In the genomic region with DNA sequence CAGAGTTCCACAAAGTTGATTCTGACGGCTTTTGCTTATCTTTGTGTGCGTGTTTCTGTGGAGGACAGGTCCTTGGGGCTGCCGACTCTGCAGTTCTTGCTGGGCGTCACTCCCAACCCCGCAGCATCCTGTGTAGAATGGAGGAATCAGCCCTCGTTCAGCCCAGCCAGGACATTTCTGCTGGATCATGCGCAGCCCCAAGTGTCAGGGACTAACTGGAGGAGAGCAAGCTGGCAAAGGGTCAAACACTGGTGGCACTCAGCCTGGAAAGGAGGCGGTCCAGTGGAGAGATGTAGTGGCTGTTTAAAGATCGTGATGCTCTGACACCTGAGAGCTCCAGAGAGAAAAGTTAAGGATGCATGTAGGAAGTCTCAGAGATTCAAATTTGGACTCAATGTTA, we compare ENCODE assay signal across 27 cellular contexts.
DNase-seq lines count a peak whose midpoint lies in the region; ATAC-seq, FAIRE-seq and TF ChIP-seq lines count a peak whose summit lies in the region.
"Had no signal": no experiment of that assay in that cellular context is flagged by ENCODE, and none has a peak within 500 bp of the region (broad histone marks: within the 10 kb centered on the region; RNA-seq: fewer than 3 reads in every experiment).

No MANE protein-coding gene starts in this region.

- peak; percentile 80 for ATAC-seq in left lobe of liver
- ATAC-seq in HG02973 (IDR thresholded peaks at IDR 0.05; ENCODE audit: unreplicated experiment) = no peak
- ATAC-seq: activated CD8-positive, alpha-beta memory T cell treated with anti-CD3 and anti-CD28 coated beads, Interleukin-2, amount 10 ng/mL, durations not matched to agents 7 days and 5 days; activated naive CD4-positive, alpha-beta T cell treated with anti-CD3 and anti-CD28 coated beads, Interleukin-2, amount 50 U/mL, for 72 hours; SK-N-SH treated with all-trans-retinoic acid at 6 μM for 48 hours had no signal

- no peaks in the 10 kb centered on the region for H3K27me3 Mint-ChIP-seq in progenitor cell of endocrine pancreas
- H3K27me3 Mint-ChIP-seq: activated CD8-positive, alpha-beta memory T cell treated with anti-CD3 and anti-CD28 coated beads, Interleukin-2, amount 10 ng/mL, durations not matched to agents 7 days and 5 days had no signal

- DNase-seq in G401 (ENCODE audit: low spot score) = peak; percentile 8
- peak; percentile 11 for DNase-seq in cerebellum (ENCODE audit: low spot score)
- DNase-seq in left lobe of liver (ENCODE audit: low spot score) = peak; percentile 75
- no peak for DNase-seq in progenitor cell of endocrine pancreas (ENCODE audit: low spot score, unreplicated experiment)
- DNase-seq in urothelium cell line (ENCODE audit: low spot score) = no peak
- DNase-seq in activated CD4-positive, alpha-beta T cell treated with anti-CD3 and anti-CD28 coated beads, Interleukin-2, amount 50 U/mL, for 48 hours = no peak
- no peak for DNase-seq in retina
- DNase-seq: activated CD4-positive, alpha-beta T cell treated with anti-CD3 and anti-CD28 coated beads for 48 hours; activated CD8-positive, alpha-beta memory T cell treated with anti-CD3 and anti-CD28 coated beads, Interleukin-2, amount 10 ng/mL, durations not matched to agents 7 days and 5 days; aorta; central memory CD4-positive, alpha-beta T cell; H7; hippocampal formation; immature natural killer cell; NCI-H1092 treated with DMSO at 0.1 percent for 48 hours; NCI-H1930; NCI-H2227 treated with DMSO at 0.1 percent for 48 hours; NCI-H69; stimulated activated CD4-positive, alpha-beta T cell treated with anti-CD3 and anti-CD28 coated beads, Interleukin-12 subunit alpha, Interleukin-12 subunit beta, amount 100 ng/mL, for 4 hours; stimulated activated CD4-positive, alpha-beta T cell treated with anti-CD3 and anti-CD28 coated beads, Interleukin-4, amount 100 ng/mL, for 4 hours; stimulated activated naive CD4-positive, alpha-beta T cell treated with Interleukin-2 at 50 U/mL for 16 hours had no signal

- no peaks in the 10 kb centered on the region for H3K9me3 Mint-ChIP-seq in progenitor cell of endocrine pancreas (ENCODE audit: low read depth)
- H3K9me3 Mint-ChIP-seq: activated T-helper 1 cell treated with anti-CD3 and anti-CD28 coated beads, Interleukin-12 subunit alpha, Interleukin-12 subunit beta, Interleukin-2, Interleukin-4 antibody, amounts not matched to agents 30 ng/mL and 10 ng/mL and 1 ng/mL, durations not matched to agents 14 hours and 24 hours and 36 hours; immature natural killer cell; T-helper 2 cell treated with Interferon-gamma antibody and Interleukin-4, amounts not matched to agents 5 μg/mL and 100 μg/mL, for 36 hours had no signal

- no peak for TF ChIP-seq CTCF in progenitor cell of endocrine pancreas (IDR thresholded peaks at IDR 0.05; ENCODE audit: unreplicated experiment)

- H3K36me3 Mint-ChIP-seq in progenitor cell of endocrine pancreas (ENCODE audit: insufficient read depth) = no peaks in the 10 kb centered on the region
- H3K36me3 Mint-ChIP-seq: activated CD8-positive, alpha-beta memory T cell treated with anti-CD3 and anti-CD28 coated beads, Interleukin-2, amount 10 ng/mL, durations not matched to agents 7 days and 5 days; activated naive CD4-positive, alpha-beta T cell treated with anti-CD3 and anti-CD28 coated beads, Interleukin-2, amount 50 U/mL, for 72 hours; immature natural killer cell had no signal

- H3K4me1 Mint-ChIP-seq in progenitor cell of endocrine pancreas (ENCODE audit: low read depth) = peaks cover 23% of the 10 kb centered on the region
- H3K4me1 Mint-ChIP-seq: activated CD8-positive, alpha-beta memory T cell treated with anti-CD3 and anti-CD28 coated beads, Interleukin-2, amount 10 ng/mL, durations not matched to agents 7 days and 5 days; immature natural killer cell had no signal

- no peak for FAIRE-seq in urothelium cell line (lab: Jason Lieb, UNC)
- FAIRE-seq: D721Med had no signal

- in situ Hi-C loops in G401 (cut with HindIII; ENCODE audit: low sequenced_read_pairs) = no loop called here

- no peak overlapping the region for H3K4me3 Mint-ChIP-seq in progenitor cell of endocrine pancreas (ENCODE audit: low read depth)
- H3K4me3 Mint-ChIP-seq: activated CD8-positive, alpha-beta memory T cell treated with anti-CD3 and anti-CD28 coated beads, Interleukin-2, amount 10 ng/mL, durations not matched to agents 7 days and 5 days; activated T-helper 1 cell treated with anti-CD3 and anti-CD28 coated beads, Interleukin-12 subunit alpha, Interleukin-12 subunit beta, Interleukin-2, Interleukin-4 antibody, amounts not matched to agents 30 ng/mL and 10 ng/mL and 1 ng/mL, durations not matched to agents 14 hours and 24 hours and 36 hours; immature natural killer cell; T-helper 2 cell treated with Interferon-gamma antibody and Interleukin-4, amounts not matched to agents 5 μg/mL and 100 μg/mL, for 36 hours had no signal

- H3K27ac Mint-ChIP-seq in progenitor cell of endocrine pancreas = peak overlapping the region; percentile 19
- H3K27ac Mint-ChIP-seq: activated CD8-positive, alpha-beta memory T cell treated with anti-CD3 and anti-CD28 coated beads, Interleukin-2, amount 10 ng/mL, durations not matched to agents 7 days and 5 days; activated naive CD4-positive, alpha-beta T cell treated with anti-CD3 and anti-CD28 coated beads, Interleukin-2, amount 50 U/mL, for 72 hours; activated T-helper 1 cell treated with anti-CD3 and anti-CD28 coated beads, Interleukin-12 subunit alpha, Interleukin-12 subunit beta, Interleukin-2, Interleukin-4 antibody, amounts not matched to agents 30 ng/mL and 10 ng/mL and 1 ng/mL, durations not matched to agents 14 hours and 24 hours and 36 hours; immature natural killer cell; T-helper 2 cell treated with Interferon-gamma antibody and Interleukin-4, amounts not matched to agents 5 μg/mL and 100 μg/mL, for 36 hours had no signal

Comparison
In these comparisons a context has a peak if more than half of its experiments do, and no peak if none do; other contexts are left out.
1. DNase-seq: peak in G401 (single experiment), cerebellum (single experiment) and left lobe of liver (single experiment); none in progenitor cell of endocrine pancreas (single experiment), urothelium cell line (single experiment), activated CD4-positive, alpha-beta T cell treated with anti-CD3 and anti-CD28 coated beads, Interleukin-2, amount 50 U/mL, for 48 hours (0 of 2) and retina (single experiment).